Comparison of ENCODE assay signal across 17 cellular contexts in genomic region chr16:73215482-73216377, GRCh38.
DNase-seq lines count a peak whose midpoint lies in the region; ATAC-seq and TF ChIP-seq lines count a peak whose summit lies in the region.
"Had no signal": no experiment of that assay in that cellular context is flagged by ENCODE, and none has a peak within 500 bp of the region (broad histone marks: within the 10 kb centered on the region; RNA-seq: fewer than 3 reads in every experiment).

No MANE protein-coding gene starts in this region.

- TF ChIP-seq CTCF in VCaP (conservative IDR thresholded peaks at IDR 0.05), result no peak
- no peak for TF ChIP-seq CTCF in fibroblast of villous mesenchyme (IDR thresholded peaks at IDR 0.05; ENCODE audit: insufficient read depth, low read depth, low read length)

- intact Hi-C loops in sciatic nerve (cut with DNase I), result no loop called here

- ATAC-seq in sciatic nerve (peak; percentile 73), HG03457 (IDR thresholded peaks at IDR 0.05; ENCODE audit: unreplicated experiment) (no peak), GM21526 (IDR thresholded peaks at IDR 0.05; ENCODE audit: low FRiP score, unreplicated experiment) (no peak), HG02840 (IDR thresholded peaks at IDR 0.05; ENCODE audit: low FRiP score, unreplicated experiment) (no peak), HG02623 (IDR thresholded peaks at IDR 0.05; ENCODE audit: unreplicated experiment) (no peak)
- ATAC-seq: activated T-cell treated with anti-CD3 and anti-CD28 coated beads, Interleukin-2, amount 50 U/mL, for 4 hours; stimulated activated effector memory CD8-positive, alpha-beta T cell treated with anti-CD3 and anti-CD28 coated beads, Interleukin-12 subunit alpha, Interleukin-12 subunit beta, amount 100 ng/mL, for 72 hours had no signal

- H3K4me3 ChIP-seq in fibroblast of villous mesenchyme (ENCODE audit: low read depth, low read length), result no peak overlapping the region
- H3K4me3 ChIP-seq: neural progenitor cell, PC-9 had no signal

- peak overlapping the region; percentile 18; the same call in 1 of the 2 replicates for H3K27ac ChIP-seq in VCaP
- H3K27ac ChIP-seq: neural progenitor cell, PC-9 had no signal

- DNase-seq in AG08395 (ENCODE audit: low spot score), result peak; percentile 70
- DNase-seq in fibroblast of villous mesenchyme (ENCODE audit: low read depth), result peak; percentile 52
- no peak for DNase-seq in sciatic nerve (ENCODE audit: low spot score)
- DNase-seq: ACHN; activated CD4-positive, alpha-beta T cell treated with anti-CD3 and anti-CD28 coated beads, Interleukin-2, amount 50 U/mL, for 48 hours; activated T-cell treated with anti-CD3 and anti-CD28 coated beads, Interleukin-2, amount 50 U/mL, for 4 hours; central memory CD4-positive, alpha-beta T cell; immature natural killer cell; NCI-H146; PC-9 had no signal
